Comparison of ENCODE assay signal across 28 cellular contexts in the genomic region with DNA sequence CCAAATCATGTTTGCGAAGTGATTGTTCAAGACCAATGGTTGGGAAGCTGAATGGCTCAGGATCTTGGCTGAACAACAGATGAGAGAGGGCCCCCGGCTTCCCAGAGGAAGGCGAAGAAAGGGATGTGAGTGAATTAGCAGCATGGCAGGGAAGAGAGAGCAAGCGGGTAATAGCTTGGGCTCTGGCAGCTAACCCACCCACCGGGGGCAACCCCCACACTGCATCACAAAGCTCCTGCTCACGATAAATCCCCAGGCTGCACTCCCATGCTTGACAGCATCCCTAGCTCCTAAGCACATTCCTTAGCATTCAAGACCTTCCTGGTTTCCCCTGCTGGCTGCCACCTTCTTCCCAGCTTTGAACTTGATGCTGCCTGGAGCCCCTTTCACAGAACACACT. TPM values are rescaled to one million over a fixed set of nuclear protein-coding genes. Genes with fewer than 3 reads are reported as not detected.
"Had no signal": no experiment of that assay in that cellular context is flagged by ENCODE, and none has a peak within 500 bp of the region (broad histone marks: within the 10 kb centered on the region; RNA-seq: fewer than 3 reads in every experiment).

No MANE protein-coding gene starts in this region.

- H3K36me3 ChIP-seq: left ventricle myocardium inferior, lower lobe of right lung, prostate gland, spleen, tibial nerve had no signal

- H3K4me3 Mint-ChIP-seq: endodermal cell; immature natural killer cell; memory B cell; naive B cell; neural crest cell; stimulated activated naive B cell treated with anti-CD40 and anti-IgM and Interleukin-4, amounts not matched to agents 10 μg/mL and 1 μg/mL and 100 μg/mL, for 72 hours; stimulated activated naive CD8-positive, alpha-beta T cell treated with anti-CD3 and anti-CD28 coated beads, Interleukin-15, amount 100 ng/mL, for 72 hours had no signal

- ATAC-seq: foreskin keratinocyte; lower lobe of right lung; sciatic nerve; stimulated activated naive B cell treated with anti-CD40 and anti-IgM and Interleukin-4, amounts not matched to agents 10 μg/mL and 1 μg/mL and 100 μg/mL, for 72 hours; stimulated activated naive CD8-positive, alpha-beta T cell treated with anti-CD3 and anti-CD28 coated beads, Interleukin-15, amount 100 ng/mL, for 72 hours had no signal

- FAIRE-seq: colon, endothelial cell of umbilical vein, keratinocyte had no signal

- H3K9me3 Mint-ChIP-seq: immature natural killer cell; memory B cell; naive B cell; neural crest cell; stimulated activated naive B cell treated with anti-CD40 and anti-IgM and Interleukin-4, amounts not matched to agents 10 μg/mL and 1 μg/mL and 100 μg/mL, for 72 hours; stimulated activated naive CD8-positive, alpha-beta T cell treated with anti-CD3 and anti-CD28 coated beads, Interleukin-15, amount 100 ng/mL, for 72 hours had no signal

- H3K9me3 ChIP-seq: left ventricle myocardium inferior, lower lobe of right lung, prostate gland, spleen, testis, tibial nerve had no signal

- H3K27ac Mint-ChIP-seq: endodermal cell; immature natural killer cell; memory B cell; stimulated activated naive B cell treated with anti-CD40 and anti-IgM and Interleukin-4, amounts not matched to agents 10 μg/mL and 1 μg/mL and 100 μg/mL, for 72 hours; stimulated activated naive CD8-positive, alpha-beta T cell treated with anti-CD3 and anti-CD28 coated beads, Interleukin-15, amount 100 ng/mL, for 72 hours had no signal

- H3K4me1 Mint-ChIP-seq: endodermal cell; immature natural killer cell; memory B cell; neural crest cell; stimulated activated naive CD8-positive, alpha-beta T cell treated with anti-CD3 and anti-CD28 coated beads, Interleukin-15, amount 100 ng/mL, for 72 hours had no signal

- H3K27ac ChIP-seq: foreskin keratinocyte, left ventricle myocardium inferior, lower lobe of right lung, parathyroid adenoma, prostate gland, spleen, testis, tibial nerve had no signal

- H2AFZ ChIP-seq: parathyroid adenoma had no signal

- H3K4me1 ChIP-seq: parathyroid adenoma, prostate gland, testis had no signal

- DNase-seq: cerebellar nuclear complex; dermis blood vessel endothelial cell; effector CD4-positive, alpha-beta T cell; endodermal cell; erythroblast; foreskin keratinocyte; immature natural killer cell; left ventricle myocardium inferior; lower lobe of right lung; naive B cell; occipital lobe; retina; spleen; stimulated activated CD4-positive, alpha-beta T cell treated with anti-CD3 and anti-CD28 coated beads, Interleukin-15, amount 100 ng/mL, for 24 hours; stimulated activated CD4-positive, alpha-beta T cell treated with anti-CD3 and anti-CD28 coated beads, Interleukin-1b, Interleukin-23, amount 100 ng/mL, for 48 hours; stimulated activated CD4-positive, alpha-beta T cell treated with anti-CD3 and anti-CD28 coated beads, Interleukin-4, amount 100 ng/mL, for 24 hours; stimulated activated naive B cell treated with anti-CD40 and anti-IgM and Interleukin-4, amounts not matched to agents 10 μg/mL and 1 μg/mL and 100 μg/mL, for 72 hours; stimulated activated naive CD8-positive, alpha-beta T cell treated with anti-CD3 and anti-CD28 coated beads, Interleukin-15, amount 100 ng/mL, for 72 hours; testis had no signal

- H3K27me3 ChIP-seq: foreskin keratinocyte, spleen, testis, tibial nerve had no signal

- H3K79me2 ChIP-seq: parathyroid adenoma had no signal

- H3K4me3 ChIP-seq: left ventricle myocardium inferior, lower lobe of right lung, prostate gland, spleen, testis, tibial nerve had no signal

- H3K9ac ChIP-seq: parathyroid adenoma had no signal

- H3K36me3 Mint-ChIP-seq: immature natural killer cell; memory B cell; naive B cell; stimulated activated naive B cell treated with anti-CD40 and anti-IgM and Interleukin-4, amounts not matched to agents 10 μg/mL and 1 μg/mL and 100 μg/mL, for 72 hours had no signal

RNA-seq across cellular contexts. Expression of gene EMP2, which starts 26.2 kb away (rescaled TPM):
- polyA plus RNA-seq: immature natural killer cell had no signal
